ENCODE assay signal across 22 cellular contexts in the genomic region with DNA sequence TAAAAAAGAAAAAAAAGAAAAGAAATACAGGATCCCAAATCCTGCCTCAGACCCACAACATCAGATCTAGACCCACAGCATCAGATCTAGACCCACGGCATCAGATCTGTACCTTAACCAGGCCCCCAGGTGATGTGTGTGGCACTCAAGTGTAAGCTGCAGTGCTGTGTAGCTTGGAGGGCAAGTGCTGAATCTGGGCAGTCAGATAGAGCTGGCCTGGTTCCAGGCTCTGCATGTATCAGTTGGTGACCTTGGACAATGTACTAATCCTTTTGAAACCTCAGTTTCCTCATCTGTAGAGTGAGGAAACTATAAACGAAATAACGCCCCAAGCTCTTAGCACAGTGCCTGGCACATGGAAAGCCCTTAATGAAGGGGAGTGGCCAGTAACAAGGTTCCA. TPM values are rescaled to one million over a fixed set of nuclear protein-coding genes. Genes with fewer than 3 reads are reported as not detected.
"Had no signal": no experiment of that assay in that cellular context is flagged by ENCODE, and none has a peak within 500 bp of the region (broad histone marks: within the 10 kb centered on the region; RNA-seq: fewer than 3 reads in every experiment).

No MANE protein-coding gene starts in this region.

- H3K27ac ChIP-seq: dorsolateral prefrontal cortex, foreskin keratinocyte, left lung, ovary, psoas muscle, spleen had no signal

- H3K9me3 ChIP-seq: mucosa of descending colon, ovary, psoas muscle had no signal

- DNase-seq: activated CD4-positive, alpha-beta T cell treated with anti-CD3 and anti-CD28 coated beads, Interleukin-2, amount 10 ng/mL, durations not matched to agents 7 days and 5 days; activated CD8-positive, alpha-beta memory T cell treated with anti-CD3 and anti-CD28 coated beads, Interleukin-2, amount 50 U/mL, for 4 hours; activated naive CD4-positive, alpha-beta T cell treated with anti-CD3 and anti-CD28 coated beads for 36 hours; activated T-cell treated with anti-CD3 and anti-CD28 coated beads, Interleukin-2, amount 50 U/mL, for 4 hours; anterior cingulate cortex; caudate nucleus; dorsolateral prefrontal cortex; foreskin keratinocyte; glutamatergic neuron; kidney; left lung; mucosa of descending colon; natural killer cell; ovary; psoas muscle; spleen; stimulated activated naive B cell treated with anti-CD40 and anti-IgM and Interleukin-4, amounts not matched to agents 10 μg/mL and 1 μg/mL and 100 μg/mL, for 72 hours; substantia nigra; T-helper 1 cell; T1000 had no signal

- H3K4me1 ChIP-seq: foreskin keratinocyte, psoas muscle, spleen had no signal

- H3K36me3 ChIP-seq: left lung, ovary, spleen, tibial nerve had no signal

- ATAC-seq: activated T-cell treated with anti-CD3 and anti-CD28 coated beads, Interleukin-2, amount 50 U/mL, for 4 hours; foreskin keratinocyte; left lung; mucosa of descending colon; natural killer cell; psoas muscle; sciatic nerve; stimulated activated naive B cell treated with anti-CD40 and anti-IgM and Interleukin-4, amounts not matched to agents 10 μg/mL and 1 μg/mL and 100 μg/mL, for 72 hours had no signal

- H3K4me3 ChIP-seq: dorsolateral prefrontal cortex, left lung, mucosa of descending colon, ovary, psoas muscle, spleen, tibial nerve had no signal

- H3K27me3 ChIP-seq: dorsolateral prefrontal cortex, foreskin keratinocyte, left lung, ovary, spleen, tibial nerve had no signal

RNA-seq across cellular contexts. Expression of a gene that starts 16.7 kb away (rescaled TPM):
- total RNA-seq: foreskin keratinocyte had no signal
